In the genomic region with DNA sequence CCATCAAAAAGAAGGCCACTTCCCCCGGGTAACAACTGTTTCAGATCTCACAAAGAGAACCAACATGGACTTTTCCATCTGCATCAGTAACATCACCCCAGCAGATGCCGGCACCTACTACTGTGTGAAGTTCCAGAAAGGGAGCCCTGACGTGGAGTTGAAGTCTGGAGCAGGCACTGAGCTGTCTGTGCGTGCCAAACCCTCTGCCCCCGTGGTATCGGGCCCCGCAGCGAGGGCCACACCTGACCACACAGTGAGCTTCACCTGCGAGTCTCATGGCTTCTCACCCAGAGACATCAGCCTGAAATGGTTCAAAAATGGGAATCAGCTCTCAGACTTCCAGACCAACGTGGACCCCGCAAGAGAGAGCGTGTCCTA, we compare ENCODE assay signal across 17 cellular contexts. TPM values are rescaled to one million over a fixed set of nuclear protein-coding genes. Genes with fewer than 3 reads are reported as not detected.
DNase-seq lines count a peak whose midpoint lies in the region; ATAC-seq, FAIRE-seq and TF ChIP-seq lines count a peak whose summit lies in the region.
"Had no signal": no experiment of that assay in that cellular context is flagged by ENCODE, and none has a peak within 500 bp of the region (broad histone marks: within the 10 kb centered on the region; RNA-seq: fewer than 3 reads in every experiment).

No MANE protein-coding gene starts in this region.

- POLR2A ChIA-PET in CD8-positive, alpha-beta memory T cell (lab: Charles Lee), result no interaction called here

- intact Hi-C loops in pancreas (cut with DNase I), result no loop called here

- TF ChIP-seq CTCF in pancreas (IDR thresholded peaks at IDR 0.05), result no peak

- CTCF ChIA-PET in CD8-positive, alpha-beta memory T cell (lab: Charles Lee), result no interaction called here

- no peak for DNase-seq in CD8-positive, alpha-beta memory T cell
- DNase-seq in adipocyte (ENCODE audit: low read depth) (no peak), pancreas (no peak), SIG-M5 treated with dmso at 0.1 percent for 504 hours (lab: John Stamatoyannopoulos, UW; ENCODE audit: unreplicated experiment) (no peak), NOMO-1 (lab: John Stamatoyannopoulos, UW; ENCODE audit: unreplicated experiment in 2 of 2) (no peak), GM19240 (ENCODE audit: insufficient read length, low spot score) (no peak)
- DNase-seq in activated CD4-positive, alpha-beta T cell treated with anti-CD3 and anti-CD28 coated beads, Interleukin-2, amount 50 U/mL, for 48 hours, result no peak
- DNase-seq: activated T-cell treated with anti-CD3 and anti-CD28 coated beads, Interleukin-2, amount 50 U/mL, for 72 hours; CD8-positive, alpha-beta T cell; GDM1; NCI-H1048; NCI-H2227 treated with DMSO at 0.1 percent for 48 hours; SIG-M5; stimulated activated CD4-positive, alpha-beta T cell treated with anti-CD3 and anti-CD28 coated beads, Interleukin-1b, Interleukin-23, amount 100 ng/mL, for 48 hours had no signal

- no peak for FAIRE-seq in pancreas (lab: Jason Lieb, UNC)

- 82 to 85% methylated on average over 12 of the region's 12 CpGs for WGBS in pancreas, 2 donors

- H3K36me3 ChIP-seq in CD8-positive, alpha-beta memory T cell (ENCODE audit: insufficient read depth, low read length), result no peaks in the 10 kb centered on the region
- no peaks in the 10 kb centered on the region for H3K36me3 ChIP-seq in adipocyte (ENCODE audit: control insufficient read depth, insufficient read depth, low read length, severe bottlenecking)
- H3K36me3 ChIP-seq in pancreas, result no peaks in the 10 kb centered on the region

- H3K27me3 ChIP-seq in CD8-positive, alpha-beta memory T cell (ENCODE audit: insufficient read depth, low read length, poor library complexity, severe bottlenecking), result no peaks in the 10 kb centered on the region
- H3K27me3 ChIP-seq in adipocyte (replicated peaks; ENCODE audit: control insufficient read depth, insufficient read depth, low read length) (peaks cover 31% of the 10 kb centered on the region), pancreas (no peaks in the 10 kb centered on the region)

- peak overlapping the region in 4 of 7 donors; percentile 33 to 65 (median 40) for H3K4me3 Mint-ChIP-seq in CD8-positive, alpha-beta memory T cell
- H3K4me3 Mint-ChIP-seq: activated T-cell treated with anti-CD3 and anti-CD28 coated beads, Interleukin-2, amount 50 U/mL, for 72 hours; CD8-positive, alpha-beta T cell had no signal

- H3K4me1 ChIP-seq in CD8-positive, alpha-beta memory T cell (ENCODE audit: insufficient read depth, low read length), result no peaks in the 10 kb centered on the region
- H3K4me1 ChIP-seq in adipocyte (ENCODE audit: control insufficient read depth, insufficient read depth, low read length), result no peaks in the 10 kb centered on the region
- peaks cover 0 to 4% (median 0%) of the 10 kb centered on the region in 3 donors for H3K4me1 ChIP-seq in pancreas

- H3K9ac ChIP-seq in adipocyte (ENCODE audit: low read length), result no peak overlapping the region

- no peak overlapping the region for H3K4me3 ChIP-seq in CD8-positive, alpha-beta memory T cell (ENCODE audit: low read length)
- H3K4me3 ChIP-seq in adipocyte (ENCODE audit: low read length) (peak overlapping the region; percentile 58), iPS-18c (ENCODE audit: insufficient read depth, low read depth, low read length) (peak overlapping the region; percentile 53; the same call in 1 of the 2 replicates), pancreas (peak overlapping the region in 3 of 4 donors; percentile 9 to 57 (median 49))

- H3K4me1 Mint-ChIP-seq in CD8-positive, alpha-beta memory T cell, result peaks cover 3 to 7% (median 4%) of the 10 kb centered on the region in 3 donors

- no peaks in the 10 kb centered on the region for H3K9me3 ChIP-seq in CD8-positive, alpha-beta memory T cell (ENCODE audit: low read length)
- H3K9me3 ChIP-seq in adipocyte (ENCODE audit: control insufficient read depth, low read length), result no peaks in the 10 kb centered on the region
- H3K9me3 ChIP-seq in iPS-18c (ENCODE audit: control insufficient read depth, insufficient read depth, low read length), result no peaks in the 10 kb centered on the region
- H3K9me3 ChIP-seq in pancreas, result no peaks in the 10 kb centered on the region

- H3K27ac ChIP-seq in CD8-positive, alpha-beta memory T cell (ENCODE audit: low read depth, low read length), result no peak overlapping the region
- H3K27ac ChIP-seq in pancreas, result peak overlapping the region in 2 of 4 donors; percentile 30 to 57

- peak overlapping the region in 1 of 8 donors; percentile 84 for H3K27ac Mint-ChIP-seq in CD8-positive, alpha-beta memory T cell
- H3K27ac Mint-ChIP-seq: activated T-cell treated with anti-CD3 and anti-CD28 coated beads, Interleukin-2, amount 50 U/mL, for 72 hours; CD8-positive, alpha-beta T cell had no signal

- no peaks in the 10 kb centered on the region for H3K9me3 Mint-ChIP-seq in CD8-positive, alpha-beta memory T cell
- H3K9me3 Mint-ChIP-seq: activated T-cell treated with anti-CD3 and anti-CD28 coated beads, Interleukin-2, amount 50 U/mL, for 72 hours; CD8-positive, alpha-beta T cell had no signal

- no peaks in the 10 kb centered on the region for H3K36me3 Mint-ChIP-seq in CD8-positive, alpha-beta memory T cell
- H3K36me3 Mint-ChIP-seq: CD8-positive, alpha-beta T cell had no signal

- H3K27me3 Mint-ChIP-seq in CD8-positive, alpha-beta memory T cell, result peaks cover 27 to 56% of the 10 kb centered on the region in 2 donors

- no peak for ATAC-seq in pancreas
- ATAC-seq: CD8-positive, alpha-beta T cell had no signal

RNA-seq across cellular contexts. Expression of gene SEC14L6, which starts 3.7 kb away (rescaled TPM):
- not detected for total RNA-seq in CD8-positive, alpha-beta memory T cell
- polyA plus RNA-seq in CD8-positive, alpha-beta memory T cell, result 0.18 TPM
- total RNA-seq in pancreas, result 1 to 10 TPM in 5 of 6 donors, under 1 TPM in 1; 0.51 to 3.9 (median 2.3) TPM
- 1 to 10 TPM; 3.0 to 6.0 TPM for polyA plus RNA-seq in pancreas
- total RNA-seq: activated T-cell treated with anti-CD3 and anti-CD28 coated beads, Interleukin-2, amount 50 U/mL, for 72 hours; CD8-positive, alpha-beta T cell; mesenteric fat pad had no signal

RNA-seq across cellular contexts. Expression of gene GAL3ST1, which starts 31.7 kb away (rescaled TPM):
- total RNA-seq in CD8-positive, alpha-beta memory T cell, result under 1 TPM; 0.13 to 0.31 TPM
- polyA plus RNA-seq in CD8-positive, alpha-beta memory T cell, result 0.13 TPM
- 1 to 10 TPM; 2.2 to 6.6 (median 3.4) TPM for total RNA-seq in pancreas
- 1 to 10 TPM; 8.1 to 8.5 TPM for polyA plus RNA-seq in pancreas
- total RNA-seq: CD8-positive, alpha-beta T cell; dermis microvascular lymphatic vessel endothelial cell; mesenteric fat pad had no signal

RNA-seq across cellular contexts. Expression of gene SEC14L4, which starts 37.3 kb away (rescaled TPM):
- total RNA-seq in CD8-positive, alpha-beta memory T cell, result not detected
- polyA plus RNA-seq in CD8-positive, alpha-beta memory T cell, result not detected
- 1 to 10 TPM in 1 of 6 donors, under 1 TPM in 2, not detected in 3; 0.12 to 1.4 (median 0.12) TPM for total RNA-seq in pancreas
- under 1 TPM; 0.33 to 0.46 TPM for polyA plus RNA-seq in pancreas
- total RNA-seq: activated T-cell treated with anti-CD3 and anti-CD28 coated beads, Interleukin-2, amount 50 U/mL, for 72 hours; CD8-positive, alpha-beta T cell; mesenteric fat pad had no signal

RNA-seq across cellular contexts. Expression of gene PES1, which starts 48.9 kb away (rescaled TPM):
- total RNA-seq in CD8-positive, alpha-beta memory T cell, result 100 to 1,000 TPM; 186 to 187 TPM
- 46.5 TPM for polyA plus RNA-seq in CD8-positive, alpha-beta memory T cell
- total RNA-seq in pancreas, result 10 to 100 TPM; 33.8 to 66.9 (median 36.7) TPM
- polyA plus RNA-seq in pancreas, result 10 to 100 TPM; 54.1 to 55.8 TPM
